ENCODE assay signal across 16 cellular contexts in the genomic region with DNA sequence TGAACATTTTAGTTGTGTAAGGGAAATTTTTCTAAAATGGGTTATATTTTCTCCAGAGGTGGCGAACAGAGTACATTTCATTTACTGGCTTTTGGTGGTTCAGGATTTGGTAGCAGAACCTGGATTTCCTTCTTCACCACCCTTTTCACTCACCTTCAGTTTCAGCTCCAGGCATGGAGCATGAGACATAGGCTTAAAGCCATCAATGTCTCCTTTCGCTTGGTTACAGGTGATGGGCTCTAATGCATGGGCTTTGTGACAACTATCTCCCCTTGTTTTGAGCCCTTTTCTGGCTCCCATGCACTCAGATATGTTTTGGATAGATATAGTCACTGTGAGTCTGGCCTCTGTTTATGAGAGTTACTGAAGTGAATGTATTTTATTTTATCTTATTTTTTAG.
DNase-seq lines count a peak whose midpoint lies in the region; ATAC-seq and TF ChIP-seq lines count a peak whose summit lies in the region.
"Had no signal": no experiment of that assay in that cellular context is flagged by ENCODE, and none has a peak within 500 bp of the region (broad histone marks: within the 10 kb centered on the region; RNA-seq: fewer than 3 reads in every experiment).

No MANE protein-coding gene starts in this region.

- H3K36me3 ChIP-seq in GM23338 (ENCODE audit: insufficient read depth) (no peaks in the 10 kb centered on the region), ascending aorta (no peaks in the 10 kb centered on the region), right atrium auricular region (no peaks in the 10 kb centered on the region), stomach smooth muscle (ENCODE audit: control insufficient read depth in 2 of 2, insufficient read depth in 2 of 2, low read length in 2 of 2) (no peaks in the 10 kb centered on the region)

- H3K4me1 Mint-ChIP-seq in GM23338 = peaks cover 18% of the 10 kb centered on the region; the same call in 2 of the 3 replicates

- ATAC-seq in GM23338 = no peak

- no peaks in the 10 kb centered on the region for H3K9me2 ChIP-seq in GM23338 (ENCODE audit: insufficient read depth)

- H4K20me1 ChIP-seq in GM23338 (replicated peaks; ENCODE audit: insufficient read depth) = no peaks in the 10 kb centered on the region

- H3K4me1 ChIP-seq in GM23338 (ENCODE audit: insufficient read depth) (no peaks in the 10 kb centered on the region), ascending aorta (peaks cover 6 to 8% of the 10 kb centered on the region in 2 donors), right atrium auricular region (no peaks in the 10 kb centered on the region), stomach smooth muscle (ENCODE audit: control insufficient read depth, insufficient read depth, low read length) (peaks cover 13% of the 10 kb centered on the region)

- H3K27me3 ChIP-seq in GM23338 (ENCODE audit: insufficient read depth) (no peaks in the 10 kb centered on the region), ascending aorta (no peaks in the 10 kb centered on the region), right atrium auricular region (no peaks in the 10 kb centered on the region), stomach smooth muscle (ENCODE audit: control insufficient read depth in 1 of 2, insufficient read depth in 2 of 2, low read length in 2 of 2) (no peaks in the 10 kb centered on the region)

- H3K79me2 ChIP-seq in GM23338 (replicated peaks; ENCODE audit: insufficient read depth) = no peaks in the 10 kb centered on the region

- no peak for DNase-seq in GM23338 (ENCODE audit: low spot score)
- DNase-seq in ascending aorta (ENCODE audit: low spot score in 2 of 2) = no peak
- no peak for DNase-seq in right atrium auricular region (ENCODE audit: low spot score)
- DNase-seq in NCI-H2171 (lab: John Stamatoyannopoulos, UW) = no peak
- no peak for DNase-seq in SKM-1 treated with dmso at 0.1 percent for 144 hours (lab: John Stamatoyannopoulos, UW; ENCODE audit: unreplicated experiment)
- no peak for DNase-seq in NCI-H1930 (lab: John Stamatoyannopoulos, UW)
- DNase-seq: AML-193, GF-D8, GOT3, NCI-H2029, NCI-H510A, NCI-H774, RPMI8226 had no signal

- TF ChIP-seq CTCF in GM23338 (conservative IDR thresholded peaks at IDR 0.05; ENCODE audit: low read depth in 2 of 2) = no peak
- TF ChIP-seq CTCF in ascending aorta (IDR thresholded peaks at IDR 0.05) = no peak
- no peak for TF ChIP-seq CTCF in right atrium auricular region (IDR thresholded peaks at IDR 0.05)

- intact Hi-C loops in ascending aorta (cut with DNase I) = no loop called here

- 0 out of 3 replicates have a peak, but pooled peaks cover 3% of the 10 kb centered on the region for H3K9me3 Mint-ChIP-seq in GM23338

- H3K27ac Mint-ChIP-seq in GM23338 = peak overlapping the region; percentile 72; the same call in 1 of the 2 replicates
- H3K27ac Mint-ChIP-seq: CD14-positive monocyte had no signal

- H3K27me3 Mint-ChIP-seq in GM23338 (ENCODE audit: insufficient read depth, low read depth, poor library complexity) = peaks cover 2% of the 10 kb centered on the region

- no peak overlapping the region for H2AFZ ChIP-seq in GM23338

- H3K4me3 ChIP-seq in GM23338 (no peak overlapping the region), ascending aorta (no peak overlapping the region), right atrium auricular region (no peak overlapping the region), stomach smooth muscle (ENCODE audit: low read length in 2 of 2) (no peak overlapping the region)

- no peak overlapping the region for H3K4me2 ChIP-seq in GM23338

- no peak overlapping the region for H3K4me3 Mint-ChIP-seq in GM23338
- H3K4me3 Mint-ChIP-seq: CD14-positive monocyte had no signal

- H3K9me3 ChIP-seq in ascending aorta (no peaks in the 10 kb centered on the region), right atrium auricular region (no peaks in the 10 kb centered on the region), stomach smooth muscle (ENCODE audit: control insufficient read depth in 2 of 2, low read length in 2 of 2) (peaks cover 4% of the 10 kb centered on the region in 2 donors)

- H3K9ac ChIP-seq in stomach smooth muscle (ENCODE audit: low read length in 2 of 2) = no peak overlapping the region

- no peaks in the 10 kb centered on the region; the same call in 2 of the 3 replicates for H3K36me3 Mint-ChIP-seq in GM23338 (ENCODE audit: low read depth)
- H3K36me3 Mint-ChIP-seq: CD14-positive monocyte had no signal

- no peaks in the 10 kb centered on the region for H3F3A ChIP-seq in GM23338 (replicated peaks; ENCODE audit: low read depth)

- H3K27ac ChIP-seq in GM23338 (ENCODE audit: low read depth) (no peak overlapping the region), ascending aorta (peak overlapping the region; percentile 77), right atrium auricular region (peak overlapping the region; percentile 10 to 33), stomach smooth muscle (ENCODE audit: low read length) (peak overlapping the region; percentile 60)
- H3K27ac ChIP-seq: HL-60 had no signal

TF ChIP-seq in GM23338, 12 proteins besides CTCF, POLR2A, EP300 and RAD21:
- no peak for TF ChIP-seq EZH2 (IDR thresholded peaks at IDR 0.05; ENCODE audit: low read depth, unreplicated experiment)
- TF ChIP-seq STAT1 (IDR thresholded peaks at IDR 0.05; ENCODE audit: unreplicated experiment) = no peak
- TF ChIP-seq ZNF331 (CRISPR knock-in tag; IDR thresholded peaks at IDR 0.05; ENCODE audit: low read depth) = no peak
- TF ChIP-seq, protein P1, sequence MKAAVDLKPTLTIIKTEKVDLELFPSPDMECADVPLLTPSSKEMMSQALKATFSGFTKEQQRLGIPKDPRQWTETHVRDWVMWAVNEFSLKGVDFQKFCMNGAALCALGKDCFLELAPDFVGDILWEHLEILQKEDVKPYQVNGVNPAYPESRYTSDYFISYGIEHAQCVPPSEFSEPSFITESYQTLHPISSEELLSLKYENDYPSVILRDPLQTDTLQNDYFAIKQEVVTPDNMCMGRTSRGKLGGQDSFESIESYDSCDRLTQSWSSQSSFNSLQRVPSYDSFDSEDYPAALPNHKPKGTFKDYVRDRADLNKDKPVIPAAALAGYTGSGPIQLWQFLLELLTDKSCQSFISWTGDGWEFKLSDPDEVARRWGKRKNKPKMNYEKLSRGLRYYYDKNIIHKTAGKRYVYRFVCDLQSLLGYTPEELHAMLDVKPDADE (IDR thresholded peaks at IDR 0.05) = no peak
